32 cellular contexts compared by ENCODE assay signal in genomic region chr4:20420916-20421315, GRCh38.
"Had no signal": no experiment of that assay in that cellular context is flagged by ENCODE, and none has a peak within 500 bp of the region (broad histone marks: within the 10 kb centered on the region; RNA-seq: fewer than 3 reads in every experiment).

No MANE protein-coding gene starts in this region.

- H3K27me3 ChIP-seq: brain microvascular endothelial cell had no signal

- H3K27ac ChIP-seq: brain microvascular endothelial cell, PC-9, VCaP had no signal

- DNase-seq: activated CD4-positive, alpha-beta memory T cell treated with anti-CD3 and anti-CD28 coated beads, Interleukin-2, amount 10 ng/mL, durations not matched to agents 7 days and 5 days; activated CD4-positive, alpha-beta T cell treated with anti-CD3 and anti-CD28 coated beads for 1 hour; activated CD4-positive, alpha-beta T cell treated with anti-CD3 and anti-CD28 coated beads for 48 hours; activated CD4-positive, CD25-positive, alpha-beta regulatory T cell; activated CD8-positive, alpha-beta memory T cell treated with anti-CD3 and anti-CD28 coated beads for 24 hours; activated CD8-positive, alpha-beta memory T cell treated with anti-CD3 and anti-CD28 coated beads, Interleukin-2, amount 10 ng/mL, durations not matched to agents 7 days and 5 days; activated CD8-positive, alpha-beta memory T cell treated with anti-CD3 and anti-CD28 coated beads, Interleukin-2, amount 50 U/mL, for 48 hours; activated effector memory CD4-positive, alpha-beta T cell treated with anti-CD3 and anti-CD28 coated beads, Interleukin-2, amount 50 U/mL, for 16 hours; activated naive CD4-positive, alpha-beta T cell; activated naive CD4-positive, alpha-beta T cell treated with anti-CD3 and anti-CD28 coated beads, Interleukin-2, amount 50 U/mL, for 16 hours; activated naive CD8-positive, alpha-beta T cell treated with anti-CD3 and anti-CD28 coated beads for 36 hours; activated T-cell treated with anti-CD3 and anti-CD28 coated beads, Interleukin-2, amount 50 U/mL, for 48 hours; amniotic stem cell; aorta; brain microvascular endothelial cell; central memory CD4-positive, alpha-beta T cell; NCI-H1105; NCI-H1436; NCI-H1694; NCI-H1930; NCI-H2081 treated with DMSO at 0.1 percent for 48 hours; NCI-H345; NCI-H524 treated with DMSO at 0.1 percent for 48 hours; NCI-H748 treated with DMSO at 0.1 percent for 48 hours; NK-92 treated with Interleukin-12 subunit alpha and Interleukin-12 subunit beta, amount 100 ng/mL, for 24 hours; PC-9; Right ventricle myocardium superior; SW 1271; T-helper 1 cell; T-helper 2 cell; T-helper 9 cell had no signal

- H3K4me3 ChIP-seq: PC-9 had no signal

- H2AFZ ChIP-seq: PC-9 had no signal

- H3K4me2 ChIP-seq: PC-9 had no signal

- H3K36me3 ChIP-seq: brain microvascular endothelial cell had no signal
